Comparison of ENCODE assay signal across 13 cellular contexts in genomic region chr4:7757501-7758443, GRCh38.
DNase-seq lines count a peak whose midpoint lies in the region; ATAC-seq and TF ChIP-seq lines count a peak whose summit lies in the region.
"Had no signal": no experiment of that assay in that cellular context is flagged by ENCODE, and none has a peak within 500 bp of the region (broad histone marks: within the 10 kb centered on the region; RNA-seq: fewer than 3 reads in every experiment).

No MANE protein-coding gene starts in this region.

- peak overlapping the region; percentile 20 for H3K27ac Mint-ChIP-seq in activated T-helper 2 cell treated with anti-CD3 and anti-CD28 coated beads, Interferon-gamma antibody, Interleukin-2, Interleukin-4, amounts not matched to agents 10 μg/mL and 5 μg/mL and 100 μg/mL, durations not matched to agents 14 hours and 24 hours and 36 hours

- no peak for TF ChIP-seq EP300 in transverse colon (IDR thresholded peaks at IDR 0.05; ENCODE audit: low read depth)

- H3K9me3 ChIP-seq in right atrium auricular region (no peaks in the 10 kb centered on the region), transverse colon (no peaks in the 10 kb centered on the region)

- no peak overlapping the region for H3K27ac ChIP-seq in right atrium auricular region
- H3K27ac ChIP-seq in transverse colon: peak overlapping the region; percentile 2 to 47 (median 40)

- no peaks in the 10 kb centered on the region for H3K27me3 ChIP-seq in right atrium auricular region
- no peaks in the 10 kb centered on the region for H3K27me3 ChIP-seq in transverse colon

- peaks cover 9% of the 10 kb centered on the region for H3K36me3 ChIP-seq in right atrium auricular region
- peaks cover 0 to 1% (median 0%) of the 10 kb centered on the region in 4 donors for H3K36me3 ChIP-seq in transverse colon

- no peaks in the 10 kb centered on the region for H3K27me3 Mint-ChIP-seq in activated T-helper 2 cell treated with anti-CD3 and anti-CD28 coated beads, Interferon-gamma antibody, Interleukin-2, Interleukin-4, amounts not matched to agents 10 μg/mL and 5 μg/mL and 100 μg/mL, durations not matched to agents 14 hours and 24 hours and 36 hours (ENCODE audit: low read depth)

- no peak for TF ChIP-seq CTCF in right atrium auricular region (IDR thresholded peaks at IDR 0.05)
- TF ChIP-seq CTCF in transverse colon (IDR thresholded peaks at IDR 0.05): no peak

- intact Hi-C loops in Right ventricle myocardium superior (cut with DNase I) (no loop called here), transverse colon (cut with DNase I; ENCODE audit: low total_unique reads) (no loop called here)
- intact Hi-C loops in activated T-helper 2 cell treated with anti-CD3 and anti-CD28 coated beads, Interferon-gamma antibody, Interleukin-2, Interleukin-4, amounts not matched to agents 10 μg/mL and 5 μg/mL and 100 μg/mL, durations not matched to agents 14 hours and 24 hours and 36 hours (cut with micrococcal nuclease): loop anchor here (5.0 kb wide), 1 partner anchor 100 kb away; no protein-coding TSS in a partner anchor

- H3K4me1 Mint-ChIP-seq in activated T-helper 2 cell treated with anti-CD3 and anti-CD28 coated beads, Interferon-gamma antibody, Interleukin-2, Interleukin-4, amounts not matched to agents 10 μg/mL and 5 μg/mL and 100 μg/mL, durations not matched to agents 14 hours and 24 hours and 36 hours (ENCODE audit: low read depth): peaks cover 25% of the 10 kb centered on the region

- H3K36me3 Mint-ChIP-seq in activated T-helper 2 cell treated with anti-CD3 and anti-CD28 coated beads, Interferon-gamma antibody, Interleukin-2, Interleukin-4, amounts not matched to agents 10 μg/mL and 5 μg/mL and 100 μg/mL, durations not matched to agents 14 hours and 24 hours and 36 hours (ENCODE audit: low read depth): peaks cover 12% of the 10 kb centered on the region

- H3K4me3 ChIP-seq in right atrium auricular region (no peak overlapping the region), transverse colon (no peak overlapping the region)

- WGBS in transverse colon (ENCODE audit: low coverage in 1 of 2), 2 donors: 52 to 68% methylated on average over 7 to 20 of the region's 22 CpGs

- no peak overlapping the region for H3K4me3 Mint-ChIP-seq in activated T-helper 2 cell treated with anti-CD3 and anti-CD28 coated beads, Interferon-gamma antibody, Interleukin-2, Interleukin-4, amounts not matched to agents 10 μg/mL and 5 μg/mL and 100 μg/mL, durations not matched to agents 14 hours and 24 hours and 36 hours (ENCODE audit: low read depth)

- H3K9me3 Mint-ChIP-seq in activated T-helper 2 cell treated with anti-CD3 and anti-CD28 coated beads, Interferon-gamma antibody, Interleukin-2, Interleukin-4, amounts not matched to agents 10 μg/mL and 5 μg/mL and 100 μg/mL, durations not matched to agents 14 hours and 24 hours and 36 hours: no peaks in the 10 kb centered on the region

- DNase-seq in Right ventricle myocardium superior: peak; percentile 40
- no peak for DNase-seq in right atrium auricular region (ENCODE audit: low spot score)
- DNase-seq in activated T-helper 2 cell treated with anti-CD3 and anti-CD28 coated beads, Interferon-gamma antibody, Interleukin-2, Interleukin-4, amounts not matched to agents 10 μg/mL and 5 μg/mL and 100 μg/mL, durations not matched to agents 14 hours and 24 hours and 36 hours (ENCODE audit: low spot score): no peak
- DNase-seq in left kidney (ENCODE audit: low read depth, low spot score): peak; percentile 80
- no peak for DNase-seq in transverse colon
- DNase-seq in stimulated activated CD4-positive, alpha-beta T cell treated with anti-CD3 and anti-CD28 coated beads, Interleukin-1b, Interleukin-23, amount 100 ng/mL, for 48 hours: no peak
- DNase-seq in activated effector memory CD4-positive, alpha-beta T cell treated with anti-CD3 and anti-CD28 coated beads, Interleukin-2, amount 50 U/mL, for 16 hours: no peak
- no peak for DNase-seq in kidney glomerular epithelial cell (lab: John Stamatoyannopoulos, UW)
- DNase-seq: activated CD4-positive, alpha-beta T cell treated with anti-CD3 and anti-CD28 coated beads, Interleukin-2, amount 50 U/mL, for 4 hours; GOT3; NCI-H2107; occipital lobe; SW 1271 had no signal

- TF ChIP-seq POLR2A in transverse colon (IDR thresholded peaks at IDR 0.05): no peak

- H3K4me1 ChIP-seq in right atrium auricular region: peaks cover 0 to 14% of the 10 kb centered on the region in 2 donors
- peaks cover 3 to 15% (median 12%) of the 10 kb centered on the region in 4 donors for H3K4me1 ChIP-seq in transverse colon

- ATAC-seq in Right ventricle myocardium superior (ENCODE audit: poor library complexity): no peak

- in situ Hi-C loops in transverse colon (cut with MboI; ENCODE audit: low pct_ligation_motif_present in 1 of 4, low pct_unique_long_range_greater_than_20kb in 1 of 4, low sequenced_read_pairs in 3 of 4): no loop called here

Comparison
In these comparisons a context has a peak if more than half of its experiments do, and no peak if none do; other contexts are left out.
1. DNase-seq: peak in Right ventricle myocardium superior (single experiment) and left kidney (single experiment); none in right atrium auricular region (single experiment), activated T-helper 2 cell treated with anti-CD3 and anti-CD28 coated beads, Interferon-gamma antibody, Interleukin-2, Interleukin-4, amounts not matched to agents 10 μg/mL and 5 μg/mL and 100 μg/mL, durations not matched to agents 14 hours and 24 hours and 36 hours (single experiment), transverse colon (single experiment), stimulated activated CD4-positive, alpha-beta T cell treated with anti-CD3 and anti-CD28 coated beads, Interleukin-1b, Interleukin-23, amount 100 ng/mL, for 48 hours (single experiment), activated effector memory CD4-positive, alpha-beta T cell treated with anti-CD3 and anti-CD28 coated beads, Interleukin-2, amount 50 U/mL, for 16 hours (single experiment) and kidney glomerular epithelial cell (single experiment).
2. H3K27ac ChIP-seq: peak in transverse colon (4 of 4); none in right atrium auricular region (0 of 2).